In genomic region chr22:42192547-42192946, GRCh38 we compare ENCODE assay signal across 34 cellular contexts.
"Had no signal": no experiment of that assay in that cellular context is flagged by ENCODE, and none has a peak within 500 bp of the region (broad histone marks: within the 10 kb centered on the region; RNA-seq: fewer than 3 reads in every experiment).

No MANE protein-coding gene starts in this region.

- H3K4me3 Mint-ChIP-seq: activated naive CD8-positive, alpha-beta T cell treated with anti-CD3 and anti-CD28 coated beads, Interleukin-2, amount 50 U/mL, for 24 hours; central memory CD8-positive, alpha-beta T cell; dendritic cell treated with granulocyte-macrophage colony-stimulating factor and Interleukin-4, amounts not matched to agents 40 ng/mL and 50 ng/mL, for 4 days; mesothelial cell of epicardium; naive thymus-derived CD8-positive, alpha-beta T cell; neural crest cell; stimulated activated naive CD8-positive, alpha-beta T cell treated with anti-CD3 and anti-CD28 coated beads, Interleukin-15, Interleukin-2, amounts not matched to agents 100 ng/mL and 50 ng/mL, for 24 hours; T-helper 1 cell treated with Interleukin-12 subunit alpha and Interleukin-12 subunit beta and Interleukin-4 antibody, amounts not matched to agents 30 μg/mL and 1 μg/mL, for 36 hours; type B pancreatic cell had no signal

- H3K4me2 ChIP-seq: hepatocyte had no signal

- H3K9me3 Mint-ChIP-seq: activated naive CD8-positive, alpha-beta T cell treated with anti-CD3 and anti-CD28 coated beads, Interleukin-2, amount 50 U/mL, for 24 hours; central memory CD8-positive, alpha-beta T cell; dendritic cell treated with granulocyte-macrophage colony-stimulating factor and Interleukin-4, amounts not matched to agents 40 ng/mL and 50 ng/mL, for 4 days; mesothelial cell of epicardium; naive thymus-derived CD8-positive, alpha-beta T cell; neural crest cell; stimulated activated naive CD8-positive, alpha-beta T cell treated with anti-CD3 and anti-CD28 coated beads, Interleukin-15, Interleukin-2, amounts not matched to agents 100 ng/mL and 50 ng/mL, for 24 hours; T-helper 1 cell treated with Interleukin-12 subunit alpha and Interleukin-12 subunit beta and Interleukin-4 antibody, amounts not matched to agents 30 μg/mL and 1 μg/mL, for 36 hours; type B pancreatic cell had no signal

- H3K4me3 ChIP-seq: breast epithelium, gastrocnemius medialis, hepatocyte, pancreas, prostate gland, skin epidermis, thoracic aorta, uterus had no signal

- H3K27ac Mint-ChIP-seq: activated naive CD8-positive, alpha-beta T cell treated with anti-CD3 and anti-CD28 coated beads, Interleukin-2, amount 50 U/mL, for 24 hours; dendritic cell treated with granulocyte-macrophage colony-stimulating factor and Interleukin-4, amounts not matched to agents 40 ng/mL and 50 ng/mL, for 4 days; mesothelial cell of epicardium; stimulated activated naive CD8-positive, alpha-beta T cell treated with anti-CD3 and anti-CD28 coated beads, Interleukin-15, Interleukin-2, amounts not matched to agents 100 ng/mL and 50 ng/mL, for 24 hours; T-helper 1 cell treated with Interleukin-12 subunit alpha and Interleukin-12 subunit beta and Interleukin-4 antibody, amounts not matched to agents 30 μg/mL and 1 μg/mL, for 36 hours; type B pancreatic cell had no signal

- H3K4me1 ChIP-seq: breast epithelium, pancreas, prostate gland, uterus had no signal

- ATAC-seq: activated CD4-positive, CD25-positive, alpha-beta regulatory T cell treated with anti-CD3 and anti-CD28 coated beads, Interleukin-2, amount 50 U/mL, for 24 hours; activated naive CD8-positive, alpha-beta T cell treated with anti-CD3 and anti-CD28 coated beads, Interleukin-2, amount 50 U/mL, for 24 hours; gastrocnemius medialis; left cardiac atrium; left ventricle myocardium superior; naive thymus-derived CD8-positive, alpha-beta T cell; pancreas; sciatic nerve had no signal

- H3K27ac ChIP-seq: breast epithelium, gastrocnemius medialis, hepatocyte, pancreas, prostate gland, skin epidermis, thoracic aorta, uterus, WERI-Rb-1 had no signal

- H3K27me3 Mint-ChIP-seq: activated naive CD8-positive, alpha-beta T cell treated with anti-CD3 and anti-CD28 coated beads, Interleukin-2, amount 50 U/mL, for 24 hours; central memory CD8-positive, alpha-beta T cell; dendritic cell treated with granulocyte-macrophage colony-stimulating factor and Interleukin-4, amounts not matched to agents 40 ng/mL and 50 ng/mL, for 4 days; naive thymus-derived CD8-positive, alpha-beta T cell; stimulated activated naive CD8-positive, alpha-beta T cell treated with anti-CD3 and anti-CD28 coated beads, Interleukin-15, Interleukin-2, amounts not matched to agents 100 ng/mL and 50 ng/mL, for 24 hours; type B pancreatic cell had no signal

- H2AFZ ChIP-seq: hepatocyte had no signal

- H3K36me3 ChIP-seq: breast epithelium, gastrocnemius medialis, pancreas, prostate gland, thoracic aorta, uterus had no signal

- H3K27me3 ChIP-seq: breast epithelium, gastrocnemius medialis, hepatocyte, pancreas, uterus had no signal

- H3K9me3 ChIP-seq: breast epithelium, gastrocnemius medialis, pancreas, prostate gland, thoracic aorta, uterus had no signal

- DNase-seq: activated CD4-positive, alpha-beta T cell treated with anti-CD3 and anti-CD28 coated beads, Interleukin-2, amount 50 U/mL, for 1 hour; activated CD8-positive, alpha-beta memory T cell treated with anti-CD3 and anti-CD28 coated beads for 24 hours; activated effector memory CD4-positive, alpha-beta T cell treated with Interleukin-2 at 50 U/mL for 16 hours; activated naive CD4-positive, alpha-beta T cell treated with Interleukin-2 at 50 U/mL for 16 hours; activated naive CD8-positive, alpha-beta T cell treated with anti-CD3 and anti-CD28 coated beads, Interleukin-2, amount 50 U/mL, for 24 hours; amygdala; effector CD4-positive, alpha-beta T cell; gastrocnemius medialis; left cardiac atrium; left ventricle myocardium superior; mammary epithelial cell; naive thymus-derived CD8-positive, alpha-beta T cell; nucleus accumbens; pancreas; retina; stimulated activated CD4-positive, alpha-beta T cell treated with anti-CD3 and anti-CD28 coated beads, Interleukin-12 subunit alpha, Interleukin-12 subunit beta, amount 100 ng/mL, for 4 hours; stimulated activated CD4-positive, alpha-beta T cell treated with anti-CD3 and anti-CD28 coated beads, Interleukin-4, amount 100 ng/mL, for 1 hour; T1000; uterus; WERI-Rb-1 had no signal
